In genomic region chr7:66740302-66740979, GRCh38 we compare ENCODE assay signal across 1 cellular context.
TF ChIP-seq lines count a peak whose summit lies in the region.

Gene RABGEF1, plus strand, starts transcription at chr7:66740733. Its CDS starts 31,167 bp downstream, at chr7:66771900.

TF ChIP-seq in H1, 55 proteins besides CTCF, POLR2A, EP300 and RAD21:
- TF ChIP-seq BACH1 (IDR thresholded peaks at IDR 0.05; ENCODE audit: low read length), result no peak
- no peak for TF ChIP-seq HDAC6 (IDR thresholded peaks at IDR 0.05; ENCODE audit: low read depth, low read length)
- no peak for TF ChIP-seq RNF2 (IDR thresholded peaks at IDR 0.05; ENCODE audit: borderline replicate concordance, low read depth, low read length, missing control alignments, poor library complexity, severe bottlenecking)
- no peak for TF ChIP-seq GTF2F1 (IDR thresholded peaks at IDR 0.05; ENCODE audit: borderline replicate concordance, low read depth, low read length)
- TF ChIP-seq RFX5 (IDR thresholded peaks at IDR 0.05; ENCODE audit: borderline replicate concordance, low read depth, low read length), result no peak
- TF ChIP-seq ATF3 (IDR thresholded peaks at IDR 0.05; ENCODE audit: insufficient read depth, low read depth, low read length), result no peak
- peak; percentile 81 for TF ChIP-seq TBP (IDR thresholded peaks at IDR 0.05; ENCODE audit: low read depth, low read length)
- peak; percentile 59 for TF ChIP-seq KDM4A (IDR thresholded peaks at IDR 0.05; ENCODE audit: low read depth, low read length, severe bottlenecking)
- no peak for TF ChIP-seq SP1 (IDR thresholded peaks at IDR 0.05; ENCODE audit: low read depth, low read length)
- peak; percentile 94 for TF ChIP-seq TAF1 (IDR thresholded peaks at IDR 0.05; ENCODE audit: low read depth, low read length)
- no peak for TF ChIP-seq KDM5A (IDR thresholded peaks at IDR 0.05; ENCODE audit: low read length)
- TF ChIP-seq EGR1 (IDR thresholded peaks at IDR 0.05; ENCODE audit: borderline replicate concordance, low read depth, low read length), result peak; percentile 72; the same call in 1 of the 2 replicates
- peak; percentile 94 for TF ChIP-seq CREB1 (IDR thresholded peaks at IDR 0.05)
- TF ChIP-seq SIX5 (IDR thresholded peaks at IDR 0.05; ENCODE audit: low read depth, low read length), result no peak
- TF ChIP-seq TEAD4 (IDR thresholded peaks at IDR 0.05; ENCODE audit: low read depth, low read length), result no peak
- TF ChIP-seq MAX (IDR thresholded peaks at IDR 0.05), result peak; percentile 76
- TF ChIP-seq JUN (IDR thresholded peaks at IDR 0.05; ENCODE audit: low read depth, low read length), result no peak
- no peak for TF ChIP-seq ASH2L (IDR thresholded peaks at IDR 0.05; ENCODE audit: low read length)
- no peak for TF ChIP-seq NANOG (IDR thresholded peaks at IDR 0.05; ENCODE audit: insufficient read depth, low read depth, low read length, poor library complexity, severe bottlenecking)
- peak; percentile 83; the same call in 1 of the 2 replicates for TF ChIP-seq RBBP5 (IDR thresholded peaks at IDR 0.05; ENCODE audit: borderline replicate concordance, low read depth, low read length)
- no peak for TF ChIP-seq SP4 (IDR thresholded peaks at IDR 0.05; ENCODE audit: low read length)
- TF ChIP-seq GABPA (IDR thresholded peaks at IDR 0.05; ENCODE audit: borderline replicate concordance, insufficient read depth, low read length), result peak; percentile 82; the same call in 1 of the 2 replicates
- peak; percentile 79 for TF ChIP-seq E2F6 (IDR thresholded peaks at IDR 0.05)
- no peak for TF ChIP-seq CBX5 (IDR thresholded peaks at IDR 0.05; ENCODE audit: low read depth, low read length)
- peak; percentile 87; the same call in 1 of the 2 replicates for TF ChIP-seq POLR2AphosphoS5 (IDR thresholded peaks at IDR 0.05; ENCODE audit: low read depth, low read length)
- no peak for TF ChIP-seq CHD7 (IDR thresholded peaks at IDR 0.05; ENCODE audit: insufficient replicate concordance, low read length)
- TF ChIP-seq SIN3A (conservative IDR thresholded peaks at IDR 0.05 in 1 of 2, IDR thresholded peaks at IDR 0.05 in 1 of 2; ENCODE audit: low read depth in 1 of 2, low read length in 2 of 2), result peak in 1 of 2 experiments; percentile 58; a peak in 1 of 4 replicates
- no peak for TF ChIP-seq NRF1 (IDR thresholded peaks at IDR 0.05; ENCODE audit: low read depth, low read length)
- TF ChIP-seq PHF8 (conservative IDR thresholded peaks at IDR 0.05; ENCODE audit: low read depth, low read length), result peak; percentile 84
